ENCODE assay signal across 9 cellular contexts in genomic region chr11:8617063-8617462, GRCh38. TPM values are rescaled to one million over a fixed set of nuclear protein-coding genes. Genes with fewer than 3 reads are reported as not detected.
"Had no signal": no experiment of that assay in that cellular context is flagged by ENCODE, and none has a peak within 500 bp of the region (broad histone marks: within the 10 kb centered on the region; RNA-seq: fewer than 3 reads in every experiment).

No MANE protein-coding gene starts in this region.

- H3K4me3 ChIP-seq: GM23338, K562 had no signal

- H3K9me3 Mint-ChIP-seq: GM23338, H9 had no signal

- DNase-seq: H9, HCEC 1CT, IMR-90 had no signal

- ATAC-seq: GM23338, K562 had no signal

- H3K27ac Mint-ChIP-seq: GM23338, H9 had no signal

- FAIRE-seq: H1, H54, HTR-8/SVneo, K562 had no signal

- H3K4me3 Mint-ChIP-seq: GM23338, H9 had no signal

RNA-seq across cellular contexts. Expression of gene STK33, which starts 23.0 kb away (rescaled TPM):
- total RNA-seq: HT-29, K562 had no signal
- polyA plus RNA-seq: K562 had no signal
